In the genomic region with DNA sequence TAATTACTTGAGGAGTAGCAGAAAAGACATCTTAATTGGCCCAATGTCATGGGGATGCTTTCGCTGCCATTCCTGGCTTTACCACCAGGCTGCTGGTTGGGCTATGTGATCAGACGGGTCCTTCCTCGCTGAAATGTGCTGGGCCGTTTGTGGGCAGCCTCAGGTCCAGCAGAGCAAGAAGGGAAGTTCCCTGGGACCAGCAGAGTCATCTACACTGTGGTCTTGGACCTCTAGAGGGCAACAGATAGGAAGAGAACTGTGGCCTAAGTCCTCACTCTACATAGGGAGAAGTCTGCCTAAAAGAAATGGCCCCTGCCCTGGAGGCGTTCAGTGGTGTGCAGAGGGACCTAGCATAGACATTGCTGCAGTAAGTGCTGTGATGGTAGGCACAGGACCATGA, we compare ENCODE assay signal across 8 cellular contexts. TPM values are rescaled to one million over a fixed set of nuclear protein-coding genes. Genes with fewer than 3 reads are reported as not detected.
DNase-seq lines count a peak whose midpoint lies in the region; ATAC-seq and TF ChIP-seq lines count a peak whose summit lies in the region.

No MANE protein-coding gene starts in this region.

- H3K36me3 ChIP-seq in CD4-positive, CD25-positive, alpha-beta regulatory T cell (ENCODE audit: control insufficient read depth, insufficient read depth, low read length): peaks cover 76% of the 10 kb centered on the region
- H3K36me3 ChIP-seq in endodermal cell (ENCODE audit: control insufficient read depth, insufficient read depth, low read length) (no peaks in the 10 kb centered on the region), thyroid gland (no peaks in the 10 kb centered on the region)

- peak; percentile 74 for TF ChIP-seq CTCF in endodermal cell (conservative IDR thresholded peaks at IDR 0.05)
- TF ChIP-seq CTCF in thyroid gland (IDR thresholded peaks at IDR 0.05): no peak

- peak in 1 of 3 donors; percentile 57 for DNase-seq in CD4-positive, CD25-positive, alpha-beta regulatory T cell
- peak; percentile 78 for DNase-seq in SKM-1 treated with dmso at 0.1 percent for 144 hours (lab: John Stamatoyannopoulos, UW; ENCODE audit: unreplicated experiment)
- DNase-seq in endodermal cell: peak; percentile 89
- peak; percentile 87 for DNase-seq in natural killer cell treated with Interleukin-12 subunit alpha and Interleukin-12 subunit beta and Interleukin-15 and Interleukin-18, amount 100 ng/mL, for 72 hours (ENCODE audit: low spot score)
- no peak for DNase-seq in thyroid gland
- DNase-seq in NCI-H345 treated with DMSO at 0.1 percent for 48 hours (lab: John Stamatoyannopoulos, UW; ENCODE audit: unreplicated experiment): no peak

- peak overlapping the region; percentile 95 for H3K27ac ChIP-seq in CD4-positive, CD25-positive, alpha-beta regulatory T cell (ENCODE audit: insufficient read depth, low read length, poor library complexity, severe bottlenecking)
- H3K27ac ChIP-seq in endodermal cell (ENCODE audit: low read depth, low read length) (no peak overlapping the region), thyroid gland (no peak overlapping the region)

- no peaks in the 10 kb centered on the region for H3K9me3 ChIP-seq in CD4-positive, CD25-positive, alpha-beta regulatory T cell (ENCODE audit: control insufficient read depth in 2 of 2, low read length in 2 of 2)
- H3K9me3 ChIP-seq in endodermal cell (ENCODE audit: control insufficient read depth, low read length) (no peaks in the 10 kb centered on the region), thyroid gland (no peaks in the 10 kb centered on the region)

- H3K4me3 Mint-ChIP-seq in CD4-positive, CD25-positive, alpha-beta regulatory T cell: peak overlapping the region; percentile 87 to 92 (median 90)
- H3K4me3 Mint-ChIP-seq in endodermal cell: no peak overlapping the region
- H3K4me3 Mint-ChIP-seq in natural killer cell treated with Interleukin-12 subunit alpha and Interleukin-12 subunit beta and Interleukin-15 and Interleukin-18, amount 100 ng/mL, for 72 hours: peak overlapping the region; percentile 92

- H3K4me1 Mint-ChIP-seq in CD4-positive, CD25-positive, alpha-beta regulatory T cell: peaks cover 33 to 97% (median 76%) of the 10 kb centered on the region in 4 donors
- H3K4me1 Mint-ChIP-seq in endodermal cell: peaks cover 22% of the 10 kb centered on the region
- peaks cover 81 to 94% of the 10 kb centered on the region in 2 donors for H3K4me1 Mint-ChIP-seq in natural killer cell treated with Interleukin-12 subunit alpha and Interleukin-12 subunit beta and Interleukin-15 and Interleukin-18, amount 100 ng/mL, for 72 hours (ENCODE audit: low read depth in 2 of 2)

- peak; percentile 9 to 12 for ATAC-seq in CD4-positive, CD25-positive, alpha-beta regulatory T cell (ENCODE audit: low read depth in 2 of 2)
- ATAC-seq in HG02610 (IDR thresholded peaks at IDR 0.05; ENCODE audit: unreplicated experiment) (peak; percentile 34), HG02623 (IDR thresholded peaks at IDR 0.05; ENCODE audit: unreplicated experiment) (no peak)
- ATAC-seq in natural killer cell treated with Interleukin-12 subunit alpha and Interleukin-12 subunit beta and Interleukin-15 and Interleukin-18, amount 100 ng/mL, for 72 hours: peak; percentile 81 to 91

- H3K4me1 ChIP-seq in CD4-positive, CD25-positive, alpha-beta regulatory T cell (ENCODE audit: control insufficient read depth, insufficient read depth, low read length, poor library complexity, severe bottlenecking): peaks cover 100% of the 10 kb centered on the region
- no peaks in the 10 kb centered on the region for H3K4me1 ChIP-seq in endodermal cell (ENCODE audit: control insufficient read depth, insufficient read depth, low read length)
- H3K4me1 ChIP-seq in thyroid gland: peaks cover 0 to 17% of the 10 kb centered on the region in 2 donors

- peak overlapping the region; percentile 91 to 100 (median 97) for H3K27ac Mint-ChIP-seq in CD4-positive, CD25-positive, alpha-beta regulatory T cell
- no peak overlapping the region for H3K27ac Mint-ChIP-seq in endodermal cell
- H3K27ac Mint-ChIP-seq in natural killer cell treated with Interleukin-12 subunit alpha and Interleukin-12 subunit beta and Interleukin-15 and Interleukin-18, amount 100 ng/mL, for 72 hours: peak overlapping the region; percentile 93 to 99

- intact Hi-C loops in thyroid gland (cut with DNase I): loop anchor here (10.0 kb wide), 1 partner anchor 119 kb away; no protein-coding TSS in a partner anchor

- H3K9me3 Mint-ChIP-seq in CD4-positive, CD25-positive, alpha-beta regulatory T cell: peaks cover 0 to 1% (median 0%) of the 10 kb centered on the region in 7 donors
- H3K9me3 Mint-ChIP-seq in endodermal cell: no peaks in the 10 kb centered on the region
- H3K9me3 Mint-ChIP-seq in natural killer cell treated with Interleukin-12 subunit alpha and Interleukin-12 subunit beta and Interleukin-15 and Interleukin-18, amount 100 ng/mL, for 72 hours: no peaks in the 10 kb centered on the region

- no peaks in the 10 kb centered on the region for H3K27me3 ChIP-seq in CD4-positive, CD25-positive, alpha-beta regulatory T cell (ENCODE audit: control insufficient read depth, insufficient read depth, low read length)
- H3K27me3 ChIP-seq in endodermal cell (ENCODE audit: control insufficient read depth, insufficient read depth, low read length, poor library complexity, severe bottlenecking): no peaks in the 10 kb centered on the region
- no peaks in the 10 kb centered on the region for H3K27me3 ChIP-seq in thyroid gland

- H3K27me3 Mint-ChIP-seq in CD4-positive, CD25-positive, alpha-beta regulatory T cell: no peaks in the 10 kb centered on the region
- H3K27me3 Mint-ChIP-seq in endodermal cell (ENCODE audit: insufficient read depth): no peaks in the 10 kb centered on the region
- H3K27me3 Mint-ChIP-seq in natural killer cell treated with Interleukin-12 subunit alpha and Interleukin-12 subunit beta and Interleukin-15 and Interleukin-18, amount 100 ng/mL, for 72 hours: no peaks in the 10 kb centered on the region

- H3K4me3 ChIP-seq in CD4-positive, CD25-positive, alpha-beta regulatory T cell (ENCODE audit: low read depth, low read length): peak overlapping the region; percentile 45
- H3K4me3 ChIP-seq in endodermal cell (ENCODE audit: low read length) (no peak overlapping the region), thyroid gland (replicated peaks in 1 of 3) (no peak overlapping the region)

- peaks cover 72% of the 10 kb centered on the region for H3K36me3 Mint-ChIP-seq in CD4-positive, CD25-positive, alpha-beta regulatory T cell
- H3K36me3 Mint-ChIP-seq in endodermal cell (ENCODE audit: low read depth): no peaks in the 10 kb centered on the region
- peaks cover 5% of the 10 kb centered on the region for H3K36me3 Mint-ChIP-seq in natural killer cell treated with Interleukin-12 subunit alpha and Interleukin-12 subunit beta and Interleukin-15 and Interleukin-18, amount 100 ng/mL, for 72 hours

- WGBS in endodermal cell (ENCODE audit: insufficient coverage in 1 of 2, insufficient read length in 1 of 2), 2 experiments: 95 to 96% methylated on average over 5 of the region's 5 CpGs
- 85 to 91% methylated on average over 5 of the region's 5 CpGs for WGBS in thyroid gland, 2 donors

- no peak for TF ChIP-seq POLR2A in thyroid gland (IDR thresholded peaks at IDR 0.05)

- no peak overlapping the region for H3K9ac ChIP-seq in endodermal cell (ENCODE audit: extremely low read depth, low read length, poor library complexity, severe bottlenecking)

RNA-seq across cellular contexts. Expression of gene EVL, which starts 10.9 kb away (rescaled TPM):
- 1,219 TPM for total RNA-seq in CD4-positive, CD25-positive, alpha-beta regulatory T cell
- 100 to 1,000 TPM; 118 to 141 (median 136) TPM for polyA plus RNA-seq in CD4-positive, CD25-positive, alpha-beta regulatory T cell
- 10 to 100 TPM; 61.1 to 71.3 TPM for total RNA-seq in endodermal cell
- 234 TPM for polyA plus RNA-seq in endodermal cell (2013, experiment 1 of 2)
- polyA plus RNA-seq in endodermal cell (2013, experiment 2 of 2): 188 TPM
- 100 to 1,000 TPM; 109 to 232 TPM for total RNA-seq in natural killer cell treated with Interleukin-12 subunit alpha and Interleukin-12 subunit beta and Interleukin-15 and Interleukin-18, amount 100 ng/mL, for 72 hours
- 10 to 100 TPM; 24.2 to 40.1 (median 29.8) TPM for total RNA-seq in thyroid gland

Comparison
In these comparisons a context has a peak if more than half of its experiments do, and no peak if none do; other contexts are left out.
1. DNase-seq: peak in SKM-1 treated with dmso at 0.1 percent for 144 hours (single experiment), endodermal cell (single experiment) and natural killer cell treated with Interleukin-12 subunit alpha and Interleukin-12 subunit beta and Interleukin-15 and Interleukin-18, amount 100 ng/mL, for 72 hours (single experiment); none in thyroid gland (0 of 2) and NCI-H345 treated with DMSO at 0.1 percent for 48 hours (single experiment).